ENCODE assay signal across 8 cellular contexts in genomic region chr5:109690456-109691247, GRCh38. TPM values are rescaled to one million over a fixed set of nuclear protein-coding genes. Genes with fewer than 3 reads are reported as not detected.
DNase-seq lines count a peak whose midpoint lies in the region; ATAC-seq and TF ChIP-seq lines count a peak whose summit lies in the region.

No MANE protein-coding gene starts in this region.

- peaks cover 41% of the 10 kb centered on the region for H3K4me1 Mint-ChIP-seq in T-helper 2 cell treated with Interferon-gamma antibody and Interleukin-4, amounts not matched to agents 5 μg/mL and 100 μg/mL, for 36 hours (ENCODE audit: low read depth)
- peaks cover 27% of the 10 kb centered on the region for H3K4me1 Mint-ChIP-seq in progenitor cell of endocrine pancreas (ENCODE audit: low read depth)

- H3K36me3 Mint-ChIP-seq in T-helper 2 cell treated with Interferon-gamma antibody and Interleukin-4, amounts not matched to agents 5 μg/mL and 100 μg/mL, for 36 hours (ENCODE audit: low read depth): peaks cover 3% of the 10 kb centered on the region
- peaks cover 1% of the 10 kb centered on the region for H3K36me3 Mint-ChIP-seq in progenitor cell of endocrine pancreas (ENCODE audit: insufficient read depth)

- TF ChIP-seq CTCF in ascending aorta (IDR thresholded peaks at IDR 0.05) (peak; percentile 66 to 91 (median 69)), right atrium auricular region (IDR thresholded peaks at IDR 0.05) (peak; percentile 66 to 92), progenitor cell of endocrine pancreas (IDR thresholded peaks at IDR 0.05; ENCODE audit: unreplicated experiment) (peak; percentile 56)

- H3K4me3 ChIP-seq in MG63 (peak overlapping the region; percentile 93), ascending aorta (peak overlapping the region; percentile 87 to 98), right atrium auricular region (peak overlapping the region; percentile 84 to 97)

- peak; percentile 19 for ATAC-seq in GM21737 (IDR thresholded peaks at IDR 0.05; ENCODE audit: unreplicated experiment)
- ATAC-seq in GM18517 (IDR thresholded peaks at IDR 0.05; ENCODE audit: unreplicated experiment): no peak

- no peaks in the 10 kb centered on the region for H3K27me3 ChIP-seq in MG63
- no peaks in the 10 kb centered on the region for H3K27me3 ChIP-seq in ascending aorta
- no peaks in the 10 kb centered on the region for H3K27me3 ChIP-seq in right atrium auricular region

- H3K27ac ChIP-seq in ascending aorta: peak overlapping the region; percentile 99 to 100
- peak overlapping the region; percentile 97 for H3K27ac ChIP-seq in right atrium auricular region

- H3K9me3 ChIP-seq in MG63 (peaks cover 6% of the 10 kb centered on the region), ascending aorta (peaks cover 0 to 4% of the 10 kb centered on the region in 2 donors), right atrium auricular region (no peaks in the 10 kb centered on the region)

- peaks cover 6% of the 10 kb centered on the region for H3K27me3 Mint-ChIP-seq in T-helper 2 cell treated with Interferon-gamma antibody and Interleukin-4, amounts not matched to agents 5 μg/mL and 100 μg/mL, for 36 hours (ENCODE audit: low read depth)
- H3K27me3 Mint-ChIP-seq in progenitor cell of endocrine pancreas: no peaks in the 10 kb centered on the region

- peak; percentile 80 for DNase-seq in DMS 273 (lab: John Stamatoyannopoulos, UW; ENCODE audit: unreplicated experiment)
- DNase-seq in MG63: peak; percentile 77
- peak; percentile 45 for DNase-seq in T-helper 2 cell treated with Interferon-gamma antibody and Interleukin-4, amounts not matched to agents 5 μg/mL and 100 μg/mL, for 36 hours (ENCODE audit: low spot score)
- peak in 1 of 2 donors; percentile 86 for DNase-seq in ascending aorta (ENCODE audit: low spot score in 2 of 2)
- DNase-seq in right atrium auricular region (ENCODE audit: low spot score): peak; percentile 91
- DNase-seq in progenitor cell of endocrine pancreas (ENCODE audit: low spot score, unreplicated experiment): peak; percentile 37

- peaks cover 12% of the 10 kb centered on the region for H3K9me3 Mint-ChIP-seq in T-helper 2 cell treated with Interferon-gamma antibody and Interleukin-4, amounts not matched to agents 5 μg/mL and 100 μg/mL, for 36 hours
- peaks cover 7% of the 10 kb centered on the region for H3K9me3 Mint-ChIP-seq in progenitor cell of endocrine pancreas (ENCODE audit: low read depth)

- intact Hi-C loops in ascending aorta (cut with DNase I): loop anchor here (2.0 to 10.0 kb wide), 9 partner anchors 54 to 1054 kb away; no protein-coding TSS in a partner anchor

- H3K4me3 Mint-ChIP-seq in T-helper 2 cell treated with Interferon-gamma antibody and Interleukin-4, amounts not matched to agents 5 μg/mL and 100 μg/mL, for 36 hours: peak overlapping the region; percentile 85
- peak overlapping the region; percentile 98 for H3K4me3 Mint-ChIP-seq in progenitor cell of endocrine pancreas (ENCODE audit: low read depth)

- H3K4me1 ChIP-seq in ascending aorta (peaks cover 6 to 28% of the 10 kb centered on the region in 2 donors), right atrium auricular region (peaks cover 0 to 43% of the 10 kb centered on the region in 2 donors)

- H3K36me3 ChIP-seq in MG63: no peaks in the 10 kb centered on the region; the same call in 1 of the 2 replicates
- no peaks in the 10 kb centered on the region for H3K36me3 ChIP-seq in ascending aorta
- H3K36me3 ChIP-seq in right atrium auricular region: no peaks in the 10 kb centered on the region

- peak overlapping the region; percentile 90 for H3K27ac Mint-ChIP-seq in T-helper 2 cell treated with Interferon-gamma antibody and Interleukin-4, amounts not matched to agents 5 μg/mL and 100 μg/mL, for 36 hours
- peak overlapping the region; percentile 93 for H3K27ac Mint-ChIP-seq in progenitor cell of endocrine pancreas

RNA-seq across cellular contexts. Expression of gene MAN2A1, which starts 0.9 kb away (rescaled TPM):
- 60.3 and 67.9 TPM in 2 replicates for total RNA-seq in MG63 (2014; rRNA removed; shearing (Covaris generic); ENCODE audit: low replicate concordance)
- total RNA-seq in ascending aorta (37.0 TPM), right atrium auricular region (10 to 100 TPM; 10.0 to 10.4 TPM), progenitor cell of endocrine pancreas (41.9 and 45.4 TPM in 2 replicates)
